Comparison of ENCODE assay signal across 1 cellular context in the genomic region with DNA sequence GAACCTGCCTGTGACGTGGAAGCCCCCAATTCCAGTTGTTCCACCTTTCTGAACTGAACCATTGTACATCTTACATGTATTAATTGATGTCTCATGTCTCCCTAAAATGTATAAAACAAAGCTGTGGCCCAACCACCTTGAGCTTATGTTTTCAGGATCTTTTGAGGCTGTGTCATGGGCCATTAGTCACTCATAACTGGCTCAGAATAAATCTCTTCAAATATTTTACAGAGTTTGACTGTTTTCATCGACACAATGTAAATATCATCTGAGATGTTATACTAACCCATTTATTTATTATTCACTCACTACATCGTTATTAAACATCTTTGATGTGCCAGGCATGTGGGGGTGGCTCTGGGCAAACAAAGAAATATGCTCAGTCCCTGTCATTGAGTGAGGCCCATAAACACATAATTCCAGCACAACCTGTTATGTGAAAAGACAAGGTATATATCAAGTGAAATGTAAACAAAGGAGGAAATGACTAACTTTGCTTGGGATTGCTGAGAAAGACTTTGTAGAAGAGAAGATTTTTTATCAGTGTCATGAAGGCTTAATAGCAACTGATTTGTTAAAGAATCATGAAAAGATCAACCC.
TF ChIP-seq lines count a peak whose summit lies in the region.

No MANE protein-coding gene starts in this region.

TF ChIP-seq in GM23338, 12 proteins besides CTCF, POLR2A, EP300 and RAD21 (continued from another document):
- TF ChIP-seq, protein P1, sequence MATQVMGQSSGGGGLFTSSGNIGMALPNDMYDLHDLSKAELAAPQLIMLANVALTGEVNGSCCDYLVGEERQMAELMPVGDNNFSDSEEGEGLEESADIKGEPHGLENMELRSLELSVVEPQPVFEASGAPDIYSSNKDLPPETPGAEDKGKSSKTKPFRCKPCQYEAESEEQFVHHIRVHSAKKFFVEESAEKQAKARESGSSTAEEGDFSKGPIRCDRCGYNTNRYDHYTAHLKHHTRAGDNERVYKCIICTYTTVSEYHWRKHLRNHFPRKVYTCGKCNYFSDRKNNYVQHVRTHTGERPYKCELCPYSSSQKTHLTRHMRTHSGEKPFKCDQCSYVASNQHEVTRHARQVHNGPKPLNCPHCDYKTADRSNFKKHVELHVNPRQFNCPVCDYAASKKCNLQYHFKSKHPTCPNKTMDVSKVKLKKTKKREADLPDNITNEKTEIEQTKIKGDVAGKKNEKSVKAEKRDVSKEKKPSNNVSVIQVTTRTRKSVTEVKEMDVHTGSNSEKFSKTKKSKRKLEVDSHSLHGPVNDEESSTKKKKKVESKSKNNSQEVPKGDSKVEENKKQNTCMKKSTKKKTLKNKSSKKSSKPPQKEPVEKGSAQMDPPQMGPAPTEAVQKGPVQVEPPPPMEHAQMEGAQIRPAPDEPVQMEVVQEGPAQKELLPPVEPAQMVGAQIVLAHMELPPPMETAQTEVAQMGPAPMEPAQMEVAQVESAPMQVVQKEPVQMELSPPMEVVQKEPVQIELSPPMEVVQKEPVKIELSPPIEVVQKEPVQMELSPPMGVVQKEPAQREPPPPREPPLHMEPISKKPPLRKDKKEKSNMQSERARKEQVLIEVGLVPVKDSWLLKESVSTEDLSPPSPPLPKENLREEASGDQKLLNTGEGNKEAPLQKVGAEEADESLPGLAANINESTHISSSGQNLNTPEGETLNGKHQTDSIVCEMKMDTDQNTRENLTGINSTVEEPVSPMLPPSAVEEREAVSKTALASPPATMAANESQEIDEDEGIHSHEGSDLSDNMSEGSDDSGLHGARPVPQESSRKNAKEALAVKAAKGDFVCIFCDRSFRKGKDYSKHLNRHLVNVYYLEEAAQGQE (IDR thresholded peaks at IDR 0.05; ENCODE audit: unreplicated experiment) = no peak
- no peak for TF ChIP-seq STAT1 (IDR thresholded peaks at IDR 0.05; ENCODE audit: unreplicated experiment)
- TF ChIP-seq, protein P2, sequence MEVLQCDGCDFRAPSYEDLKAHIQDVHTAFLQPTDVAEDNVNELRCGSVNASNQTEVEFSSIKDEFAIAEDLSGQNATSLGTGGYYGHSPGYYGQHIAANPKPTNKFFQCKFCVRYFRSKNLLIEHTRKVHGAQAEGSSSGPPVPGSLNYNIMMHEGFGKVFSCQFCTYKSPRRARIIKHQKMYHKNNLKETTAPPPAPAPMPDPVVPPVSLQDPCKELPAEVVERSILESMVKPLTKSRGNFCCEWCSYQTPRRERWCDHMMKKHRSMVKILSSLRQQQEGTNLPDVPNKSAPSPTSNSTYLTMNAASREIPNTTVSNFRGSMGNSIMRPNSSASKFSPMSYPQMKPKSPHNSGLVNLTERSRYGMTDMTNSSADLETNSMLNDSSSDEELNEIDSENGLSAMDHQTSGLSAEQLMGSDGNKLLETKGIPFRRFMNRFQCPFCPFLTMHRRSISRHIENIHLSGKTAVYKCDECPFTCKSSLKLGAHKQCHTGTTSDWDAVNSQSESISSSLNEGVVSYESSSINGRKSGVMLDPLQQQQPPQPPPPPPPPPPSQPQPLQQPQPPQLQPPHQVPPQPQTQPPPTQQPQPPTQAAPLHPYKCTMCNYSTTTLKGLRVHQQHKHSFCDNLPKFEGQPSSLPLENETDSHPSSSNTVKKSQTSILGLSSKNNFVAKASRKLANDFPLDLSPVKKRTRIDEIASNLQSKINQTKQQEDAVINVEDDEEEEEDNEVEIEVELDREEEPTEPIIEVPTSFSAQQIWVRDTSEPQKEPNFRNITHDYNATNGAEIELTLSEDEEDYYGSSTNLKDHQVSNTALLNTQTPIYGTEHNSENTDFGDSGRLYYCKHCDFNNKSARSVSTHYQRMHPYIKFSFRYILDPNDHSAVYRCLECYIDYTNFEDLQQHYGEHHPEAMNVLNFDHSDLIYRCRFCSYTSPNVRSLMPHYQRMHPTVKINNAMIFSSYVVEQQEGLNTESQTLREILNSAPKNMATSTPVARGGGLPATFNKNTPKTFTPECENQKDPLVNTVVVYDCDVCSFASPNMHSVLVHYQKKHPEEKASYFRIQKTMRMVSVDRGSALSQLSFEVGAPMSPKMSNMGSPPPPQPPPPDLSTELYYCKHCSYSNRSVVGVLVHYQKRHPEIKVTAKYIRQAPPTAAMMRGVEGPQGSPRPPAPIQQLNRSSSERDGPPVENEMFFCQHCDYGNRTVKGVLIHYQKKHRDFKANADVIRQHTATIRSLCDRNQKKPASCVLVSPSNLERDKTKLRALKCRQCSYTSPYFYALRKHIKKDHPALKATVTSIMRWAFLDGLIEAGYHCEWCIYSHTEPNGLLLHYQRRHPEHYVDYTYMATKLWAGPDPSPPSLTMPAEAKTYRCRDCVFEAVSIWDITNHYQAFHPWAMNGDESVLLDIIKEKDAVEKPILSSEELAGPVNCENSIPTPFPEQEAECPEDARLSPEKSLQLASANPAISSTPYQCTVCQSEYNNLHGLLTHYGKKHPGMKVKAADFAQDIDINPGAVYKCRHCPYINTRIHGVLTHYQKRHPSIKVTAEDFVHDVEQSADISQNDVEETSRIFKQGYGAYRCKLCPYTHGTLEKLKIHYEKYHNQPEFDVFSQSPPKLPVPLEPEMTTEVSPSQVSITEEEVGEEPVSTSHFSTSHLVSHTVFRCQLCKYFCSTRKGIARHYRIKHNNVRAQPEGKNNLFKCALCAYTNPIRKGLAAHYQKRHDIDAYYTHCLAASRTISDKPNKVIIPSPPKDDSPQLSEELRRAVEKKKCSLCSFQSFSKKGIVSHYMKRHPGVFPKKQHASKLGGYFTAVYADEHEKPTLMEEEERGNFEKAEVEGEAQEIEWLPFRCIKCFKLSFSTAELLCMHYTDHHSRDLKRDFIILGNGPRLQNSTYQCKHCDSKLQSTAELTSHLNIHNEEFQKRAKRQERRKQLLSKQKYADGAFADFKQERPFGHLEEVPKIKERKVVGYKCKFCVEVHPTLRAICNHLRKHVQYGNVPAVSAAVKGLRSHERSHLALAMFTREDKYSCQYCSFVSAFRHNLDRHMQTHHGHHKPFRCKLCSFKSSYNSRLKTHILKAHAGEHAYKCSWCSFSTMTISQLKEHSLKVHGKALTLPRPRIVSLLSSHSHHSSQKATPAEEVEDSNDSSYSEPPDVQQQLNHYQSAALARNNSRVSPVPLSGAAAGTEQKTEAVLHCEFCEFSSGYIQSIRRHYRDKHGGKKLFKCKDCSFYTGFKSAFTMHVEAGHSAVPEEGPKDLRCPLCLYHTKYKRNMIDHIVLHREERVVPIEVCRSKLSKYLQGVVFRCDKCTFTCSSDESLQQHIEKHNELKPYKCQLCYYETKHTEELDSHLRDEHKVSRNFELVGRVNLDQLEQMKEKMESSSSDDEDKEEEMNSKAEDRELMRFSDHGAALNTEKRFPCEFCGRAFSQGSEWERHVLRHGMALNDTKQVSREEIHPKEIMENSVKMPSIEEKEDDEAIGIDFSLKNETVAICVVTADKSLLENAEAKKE (CRISPR knock-in tag; IDR thresholded peaks at IDR 0.05) = no peak
- TF ChIP-seq, protein P3, sequence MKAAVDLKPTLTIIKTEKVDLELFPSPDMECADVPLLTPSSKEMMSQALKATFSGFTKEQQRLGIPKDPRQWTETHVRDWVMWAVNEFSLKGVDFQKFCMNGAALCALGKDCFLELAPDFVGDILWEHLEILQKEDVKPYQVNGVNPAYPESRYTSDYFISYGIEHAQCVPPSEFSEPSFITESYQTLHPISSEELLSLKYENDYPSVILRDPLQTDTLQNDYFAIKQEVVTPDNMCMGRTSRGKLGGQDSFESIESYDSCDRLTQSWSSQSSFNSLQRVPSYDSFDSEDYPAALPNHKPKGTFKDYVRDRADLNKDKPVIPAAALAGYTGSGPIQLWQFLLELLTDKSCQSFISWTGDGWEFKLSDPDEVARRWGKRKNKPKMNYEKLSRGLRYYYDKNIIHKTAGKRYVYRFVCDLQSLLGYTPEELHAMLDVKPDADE (IDR thresholded peaks at IDR 0.05) = no peak
